ENCODE assay signal across 1 cellular context in genomic region chr22:37546436-37547248, GRCh38.
TF ChIP-seq lines count a peak whose summit lies in the region.

No MANE protein-coding gene starts in this region.

TF ChIP-seq in SK-N-SH treated with all-trans-retinoic acid at 6 μM for 48 hours, 23 proteins besides CTCF, POLR2A, EP300 and RAD21 (continued from another document):
- TF ChIP-seq TSHZ2 (CRISPR knock-in tag; IDR thresholded peaks at IDR 0.05) (no peak), BACH2 (CRISPR knock-in tag; IDR thresholded peaks at IDR 0.05; ENCODE audit: borderline replicate concordance) (no peak), ZFP30 (CRISPR knock-in tag; IDR thresholded peaks at IDR 0.05) (no peak), ZFP3 (CRISPR knock-in tag; IDR thresholded peaks at IDR 0.05) (no peak), CREB5 (CRISPR knock-in tag; IDR thresholded peaks at IDR 0.05; ENCODE audit: low read depth) (no peak), OSR1 (CRISPR knock-in tag; IDR thresholded peaks at IDR 0.05) (no peak), GLIS3 (CRISPR knock-in tag; IDR thresholded peaks at IDR 0.05) (no peak), POU6F1 (CRISPR knock-in tag; IDR thresholded peaks at IDR 0.05; ENCODE audit: borderline replicate concordance, low read depth) (no peak), SNAI2 (CRISPR knock-in tag; IDR thresholded peaks at IDR 0.05) (no peak), TOX (CRISPR knock-in tag; IDR thresholded peaks at IDR 0.05; ENCODE audit: borderline replicate concordance) (no peak), ZNF8 (CRISPR knock-in tag; IDR thresholded peaks at IDR 0.05) (no peak), RARB (CRISPR knock-in tag; IDR thresholded peaks at IDR 0.05) (no peak), PATZ1 (CRISPR knock-in tag; IDR thresholded peaks at IDR 0.05; ENCODE audit: borderline replicate concordance) (no peak)
